In the genomic region with DNA sequence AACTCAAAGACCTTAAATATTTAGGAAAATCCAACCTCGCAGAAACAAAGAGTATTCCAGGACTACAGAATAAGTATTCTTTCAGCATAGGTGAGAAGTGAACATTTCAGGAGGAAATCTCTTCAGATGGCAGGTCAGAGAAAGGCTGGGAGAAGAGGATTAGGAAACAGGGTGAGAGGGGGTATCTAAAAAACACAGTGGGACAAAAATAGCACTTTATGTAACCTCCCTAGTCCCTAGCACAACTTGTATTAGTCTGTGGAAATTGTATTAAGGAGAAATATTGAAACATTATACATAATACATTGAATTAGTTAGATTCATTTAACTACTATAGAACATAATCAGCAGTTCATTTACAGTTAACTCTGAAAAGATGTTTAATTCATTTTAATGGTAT, we compare ENCODE assay signal across 14 cellular contexts.
DNase-seq lines count a peak whose midpoint lies in the region; ATAC-seq and TF ChIP-seq lines count a peak whose summit lies in the region.
"Had no signal": no experiment of that assay in that cellular context is flagged by ENCODE, and none has a peak within 500 bp of the region (broad histone marks: within the 10 kb centered on the region; RNA-seq: fewer than 3 reads in every experiment).

No MANE protein-coding gene starts in this region.

- no peak overlapping the region for H3K4me3 ChIP-seq in right cardiac atrium (ENCODE audit: low read length)
- H3K4me3 ChIP-seq in heart right ventricle: no peak overlapping the region
- no peak overlapping the region for H3K4me3 ChIP-seq in right lobe of liver
- H3K4me3 ChIP-seq: BLaER1, GM12878 had no signal

- H3K27me3 ChIP-seq in right cardiac atrium (ENCODE audit: control insufficient read depth, insufficient read depth): no peaks in the 10 kb centered on the region
- no peaks in the 10 kb centered on the region for H3K27me3 ChIP-seq in heart right ventricle
- no peaks in the 10 kb centered on the region for H3K27me3 ChIP-seq in right lobe of liver
- H3K27me3 ChIP-seq: BLaER1 had no signal

- H3K27ac ChIP-seq in right cardiac atrium (ENCODE audit: low read length) (no peak overlapping the region), cingulate gyrus (ENCODE audit: low read depth, low read length) (peak overlapping the region; percentile 10), heart right ventricle (peak overlapping the region in 8 of 10 donors; percentile 21 to 61 (median 42)), right lobe of liver (peak overlapping the region in 2 of 3 donors; percentile 56 to 71)
- H3K27ac ChIP-seq: BLaER1 had no signal

- peaks cover 3% of the 10 kb centered on the region for H3K4me1 ChIP-seq in right cardiac atrium (ENCODE audit: control insufficient read depth, insufficient read depth, low read length)
- H3K4me1 ChIP-seq in heart right ventricle: peaks cover 0 to 29% (median 9%) of the 10 kb centered on the region in 9 donors
- peaks cover 0 to 31% (median 7%) of the 10 kb centered on the region in 4 donors for H3K4me1 ChIP-seq in right lobe of liver
- H3K4me1 ChIP-seq: BLaER1 had no signal

- H3K36me3 ChIP-seq in heart right ventricle (no peaks in the 10 kb centered on the region), right lobe of liver (no peaks in the 10 kb centered on the region)
- H3K36me3 ChIP-seq: BLaER1 had no signal

- intact Hi-C loops in Right ventricle myocardium inferior (cut with DNase I): no loop called here
- intact Hi-C loops in right cardiac atrium (cut with DNase I): no loop called here
- intact Hi-C loops in heart right ventricle (cut with DNase I): no loop called here
- intact Hi-C loops in right lobe of liver (cut with DNase I): no loop called here

- TF ChIP-seq CTCF in heart right ventricle (IDR thresholded peaks at IDR 0.05): no peak
- TF ChIP-seq CTCF in right lobe of liver (IDR thresholded peaks at IDR 0.05): no peak

- ATAC-seq in Right ventricle myocardium inferior (peak; percentile 44), right cardiac atrium (no peak), heart right ventricle (peak in 5 of 8 donors; percentile 20 to 65 (median 34)), right lobe of liver (peak in 3 of 4 donors; percentile 2 to 29 (median 7)), HG03039 (IDR thresholded peaks at IDR 0.05; ENCODE audit: unreplicated experiment) (no peak)
- ATAC-seq: GM12878 had no signal

- H3K9me3 ChIP-seq in right cardiac atrium (ENCODE audit: control insufficient read depth, low read length) (no peaks in the 10 kb centered on the region), heart right ventricle (no peaks in the 10 kb centered on the region), right lobe of liver (no peaks in the 10 kb centered on the region)
- H3K9me3 ChIP-seq: BLaER1 had no signal

- 70% methylated on average over 1 of the region's 1 CpG for WGBS in right cardiac atrium
- WGBS in heart right ventricle, 2 donors: 65 to 77% methylated on average over 1 of the region's 1 CpG
- 80% methylated on average over 1 of the region's 1 CpG for WGBS in right lobe of liver (ENCODE audit: insufficient coverage, low coverage, low lambda C conversion rate, missing lambda C conversion rate)

- DNase-seq in Right ventricle myocardium inferior (ENCODE audit: missing footprints) (no peak), right cardiac atrium (no peak), heart right ventricle (no peak), right lobe of liver (no peak), NCI-H2081 (lab: John Stamatoyannopoulos, UW) (no peak), DMS153 (lab: John Stamatoyannopoulos, UW) (no peak)
- DNase-seq: 8988T; CD8-positive, alpha-beta memory T cell; GOT3; H9 had no signal

- no peak for TF ChIP-seq POLR2A in right lobe of liver (IDR thresholded peaks at IDR 0.05)

Comparison
In these comparisons a context has a peak if more than half of its experiments do, and no peak if none do; other contexts are left out.
1. ATAC-seq: peak in Right ventricle myocardium inferior (single experiment), heart right ventricle (5 of 8) and right lobe of liver (3 of 4); none in right cardiac atrium (0 of 2) and HG03039 (single experiment).